1 cellular context compared by ENCODE assay signal in the genomic region with DNA sequence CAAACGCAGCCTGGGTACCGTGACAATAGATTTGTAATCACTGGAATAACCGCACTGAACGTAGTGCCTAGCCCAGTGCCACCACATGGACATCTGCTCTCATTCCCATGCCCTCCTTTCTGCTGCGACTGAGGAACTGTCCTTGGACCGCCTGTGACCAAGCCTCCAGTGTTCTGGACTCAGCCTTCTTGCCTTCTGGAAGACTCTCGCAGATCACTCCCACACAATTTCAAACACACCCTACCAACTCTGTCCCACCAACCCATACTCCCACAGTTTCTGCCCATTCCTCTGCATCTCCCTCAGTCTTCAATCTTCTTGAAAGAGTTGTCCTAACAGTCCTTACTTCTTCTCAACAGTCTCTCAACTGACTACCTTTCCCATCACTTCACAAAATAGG.
TF ChIP-seq lines count a peak whose summit lies in the region.

No MANE protein-coding gene starts in this region.

TF ChIP-seq in HCT116, 20 proteins besides CTCF, POLR2A, EP300 and RAD21 (continued from another document):
- TF ChIP-seq POLR2AphosphoS5 (IDR thresholded peaks at IDR 0.05; ENCODE audit: low read depth, low read length) (no peak), YY1 (IDR thresholded peaks at IDR 0.05; ENCODE audit: extremely low read depth, insufficient replicate concordance, low read depth, low read length) (no peak), SP1 (IDR thresholded peaks at IDR 0.05; ENCODE audit: low read depth) (no peak), ZNF274 (IDR thresholded peaks at IDR 0.05; ENCODE audit: low read depth, low read length) (no peak), EZH2phosphoT487 (IDR thresholded peaks at IDR 0.05; ENCODE audit: borderline replicate concordance) (no peak), TCF7L2 (IDR thresholded peaks at IDR 0.05; ENCODE audit: borderline replicate concordance, extremely low read depth, insufficient read depth, insufficient read length) (no peak), CEBPB (IDR thresholded peaks at IDR 0.05; ENCODE audit: low read depth) (no peak), ZFX (IDR thresholded peaks at IDR 0.05) (no peak), EGR1 (IDR thresholded peaks at IDR 0.05; ENCODE audit: low read depth) (no peak), SRF (IDR thresholded peaks at IDR 0.05; ENCODE audit: low read depth) (no peak), SIN3A (IDR thresholded peaks at IDR 0.05; ENCODE audit: low read depth) (no peak)
- TF ChIP-seq, protein P1, sequence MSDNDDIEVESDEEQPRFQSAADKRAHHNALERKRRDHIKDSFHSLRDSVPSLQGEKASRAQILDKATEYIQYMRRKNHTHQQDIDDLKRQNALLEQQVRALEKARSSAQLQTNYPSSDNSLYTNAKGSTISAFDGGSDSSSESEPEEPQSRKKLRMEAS (IDR thresholded peaks at IDR 0.05), result no peak
- TF ChIP-seq, protein P2, sequence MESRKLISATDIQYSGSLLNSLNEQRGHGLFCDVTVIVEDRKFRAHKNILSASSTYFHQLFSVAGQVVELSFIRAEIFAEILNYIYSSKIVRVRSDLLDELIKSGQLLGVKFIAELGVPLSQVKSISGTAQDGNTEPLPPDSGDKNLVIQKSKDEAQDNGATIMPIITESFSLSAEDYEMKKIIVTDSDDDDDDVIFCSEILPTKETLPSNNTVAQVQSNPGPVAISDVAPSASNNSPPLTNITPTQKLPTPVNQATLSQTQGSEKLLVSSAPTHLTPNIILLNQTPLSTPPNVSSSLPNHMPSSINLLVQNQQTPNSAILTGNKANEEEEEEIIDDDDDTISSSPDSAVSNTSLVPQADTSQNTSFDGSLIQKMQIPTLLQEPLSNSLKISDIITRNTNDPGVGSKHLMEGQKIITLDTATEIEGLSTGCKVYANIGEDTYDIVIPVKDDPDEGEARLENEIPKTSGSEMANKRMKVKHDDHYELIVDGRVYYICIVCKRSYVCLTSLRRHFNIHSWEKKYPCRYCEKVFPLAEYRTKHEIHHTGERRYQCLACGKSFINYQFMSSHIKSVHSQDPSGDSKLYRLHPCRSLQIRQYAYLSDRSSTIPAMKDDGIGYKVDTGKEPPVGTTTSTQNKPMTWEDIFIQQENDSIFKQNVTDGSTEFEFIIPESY (IDR thresholded peaks at IDR 0.05; ENCODE audit: extremely low read depth, insufficient replicate concordance, low read length), result no peak
